20 cellular contexts compared by ENCODE assay signal in the genomic region with DNA sequence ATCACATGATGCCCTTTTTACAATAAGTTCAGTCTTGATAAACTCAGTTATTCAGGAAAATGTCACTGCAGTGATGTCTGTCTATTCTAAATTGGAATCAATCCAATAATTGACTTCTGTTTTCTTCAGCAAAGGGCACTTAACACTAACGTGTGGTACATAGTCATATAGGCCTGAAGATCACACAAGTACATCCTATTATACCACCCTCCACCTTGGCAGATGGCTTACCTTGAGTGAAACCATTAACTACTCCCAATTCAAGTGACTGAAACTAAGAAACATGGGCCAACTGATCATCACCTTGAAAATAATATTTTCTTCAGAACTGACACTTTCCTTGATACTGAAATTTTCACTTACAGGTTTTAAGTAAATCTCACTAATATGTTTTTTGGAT.
DNase-seq lines count a peak whose midpoint lies in the region; ATAC-seq, FAIRE-seq and TF ChIP-seq lines count a peak whose summit lies in the region.
"Had no signal": no experiment of that assay in that cellular context is flagged by ENCODE, and none has a peak within 500 bp of the region (broad histone marks: within the 10 kb centered on the region; RNA-seq: fewer than 3 reads in every experiment).

No MANE protein-coding gene starts in this region.

- ATAC-seq in GM18517 (IDR thresholded peaks at IDR 0.05; ENCODE audit: unreplicated experiment) (peak; percentile 59), HG02981 (IDR thresholded peaks at IDR 0.05; ENCODE audit: unreplicated experiment) (peak; percentile 68), HG02678 (IDR thresholded peaks at IDR 0.05; ENCODE audit: unreplicated experiment) (no peak)

- TF ChIP-seq CTCF in D721Med (IDR thresholded peaks at IDR 0.05; ENCODE audit: insufficient read depth, missing control alignments) (no peak), GM13976 (IDR thresholded peaks at IDR 0.05; ENCODE audit: borderline replicate concordance, control extremely low read depth, extremely low read depth, insufficient read depth, missing control alignments) (no peak)

- DNase-seq in D721Med (ENCODE audit: insufficient read length, low spot score) = no peak
- peak; percentile 22 for DNase-seq in NCI-H82 treated with DMSO at 0.1 percent for 48 hours (lab: John Stamatoyannopoulos, UW; ENCODE audit: unreplicated experiment)
- no peak for DNase-seq in NCI-H446 treated with DMSO at 0.1 percent for 48 hours (lab: John Stamatoyannopoulos, UW)
- no peak for DNase-seq in GM13976 (ENCODE audit: low spot score)
- DNase-seq: activated CD4-positive, CD25-positive, alpha-beta regulatory T cell treated with anti-CD3 and anti-CD28 coated beads, Interleukin-2, amount 50 U/mL, for 72 hours; activated naive CD8-positive, alpha-beta T cell treated with anti-CD3 and anti-CD28 coated beads, Interleukin-2, amount 10 ng/mL, durations not matched to agents 7 days and 5 days; brain microvascular endothelial cell; COR-L47; cortex of kidney; HCEC 1CT; hippocampal formation; naive B cell; NCI-H1694 treated with DMSO at 0.1 percent for 48 hours; NCI-H526; stimulated activated CD4-positive, alpha-beta T cell treated with anti-CD3 and anti-CD28 coated beads, Interleukin-4, amount 100 ng/mL, for 1 hour had no signal

- in situ Hi-C loops in GM13976 (cut with MboI; ENCODE audit: low sequenced_read_pairs, unreplicated experiment) = no loop called here

- peak; percentile 35 for FAIRE-seq in D721Med (lab: Jason Lieb, UNC)
- FAIRE-seq: HTR-8/SVneo, keratinocyte had no signal
